Comparison of ENCODE assay signal across 19 cellular contexts in the genomic region with DNA sequence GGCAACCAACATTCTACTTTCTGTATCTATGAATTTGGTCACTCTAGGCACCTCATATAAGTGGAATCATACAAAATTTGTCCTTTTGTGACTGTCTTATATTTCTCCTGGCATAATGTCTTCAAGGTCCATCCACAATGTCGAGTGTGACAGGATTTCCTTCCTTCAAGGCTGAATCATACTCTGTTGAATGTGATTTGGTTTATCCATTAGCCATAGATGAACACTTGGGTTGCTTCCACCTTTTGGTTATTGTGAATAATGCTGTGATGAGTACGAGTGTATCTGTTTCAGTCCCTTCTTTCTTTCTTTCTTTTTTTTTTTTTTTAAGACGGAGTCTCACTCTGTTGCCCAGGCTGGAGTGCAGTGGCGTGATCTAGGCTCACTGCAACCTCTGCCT.
DNase-seq lines count a peak whose midpoint lies in the region; ATAC-seq and TF ChIP-seq lines count a peak whose summit lies in the region.
"Had no signal": no experiment of that assay in that cellular context is flagged by ENCODE, and none has a peak within 500 bp of the region (broad histone marks: within the 10 kb centered on the region; RNA-seq: fewer than 3 reads in every experiment).

No MANE protein-coding gene starts in this region.

- H3K79me2 ChIP-seq in OCI-LY7 (ENCODE audit: insufficient read depth, low read depth, low read length): no peaks in the 10 kb centered on the region

- H3K9me2 ChIP-seq in OCI-LY7 (ENCODE audit: insufficient read depth, low read length): no peaks in the 10 kb centered on the region

- CTCF ChIA-PET in A673 (lab: Charles Lee) (no interaction called here), OCI-LY7 (lab: Charles Lee; ENCODE audit: unreplicated experiment) (no interaction called here)

- no peak for TF ChIP-seq CTCF in A673 (conservative IDR thresholded peaks at IDR 0.05; ENCODE audit: low read depth, low read length)
- no peak for TF ChIP-seq CTCF in OCI-LY7 (conservative IDR thresholded peaks at IDR 0.05; ENCODE audit: low read length)
- no peak for TF ChIP-seq CTCF in epithelial cell of proximal tubule (conservative IDR thresholded peaks at IDR 0.05; ENCODE audit: low read depth, low read length)
- no peak for TF ChIP-seq CTCF in lower leg skin (IDR thresholded peaks at IDR 0.05)

- peaks cover 13% of the 10 kb centered on the region for H3K4me1 ChIP-seq in A673 (ENCODE audit: insufficient read depth, low read length, poor library complexity, severe bottlenecking)
- no peaks in the 10 kb centered on the region for H3K4me1 ChIP-seq in OCI-LY7 (ENCODE audit: insufficient read depth, low read length, poor library complexity, severe bottlenecking)
- H3K4me1 ChIP-seq: BLaER1, Caco-2 had no signal

- no peak overlapping the region for H3K4me2 ChIP-seq in OCI-LY7 (ENCODE audit: low read length)
- H3K4me2 ChIP-seq: BLaER1 had no signal

- no peaks in the 10 kb centered on the region for H4K20me1 ChIP-seq in OCI-LY7 (ENCODE audit: insufficient read depth, low read length)
- H4K20me1 ChIP-seq: BLaER1 had no signal

- intact Hi-C loops in A673 (cut with micrococcal nuclease; ENCODE audit: unreplicated experiment) (no loop called here), OCI-LY7 (cut with micrococcal nuclease; ENCODE audit: unreplicated experiment) (no loop called here), lower leg skin (cut with DNase I; ENCODE audit: low total_unique reads) (no loop called here)

- DNase-seq in A673 (ENCODE audit: low spot score): no peak
- DNase-seq in OCI-LY7 (ENCODE audit: low spot score): no peak
- DNase-seq in epithelial cell of proximal tubule (ENCODE audit: low read depth): peak; percentile 32
- DNase-seq in renal cortical epithelial cell (ENCODE audit: low read depth): peak; percentile 45
- DNase-seq in lower leg skin (ENCODE audit: low spot score in 2 of 2): no peak
- no peak for DNase-seq in activated T-cell treated with anti-CD3 and anti-CD28 coated beads, Interleukin-2, amount 50 U/mL, for 1 hour
- DNase-seq in NCI-H2171 (lab: John Stamatoyannopoulos, UW): no peak
- DNase-seq: Caco-2; CD4-positive, CD25-positive, alpha-beta regulatory T cell; CD8-positive, alpha-beta T cell; DMS153; DND-41; GM23248; H7; HCEC 1CT had no signal

- H3K9me3 ChIP-seq in A673 (ENCODE audit: low read depth, low read length, poor library complexity, severe bottlenecking): peaks cover 21% of the 10 kb centered on the region
- peaks cover 13% of the 10 kb centered on the region; the same call in 1 of the 2 replicates for H3K9me3 ChIP-seq in OCI-LY7 (ENCODE audit: low read length)

- no peaks in the 10 kb centered on the region for H3K27me3 ChIP-seq in A673 (replicated peaks; ENCODE audit: insufficient read depth, low read depth, low read length, poor library complexity)
- H3K27me3 ChIP-seq: BLaER1 had no signal

- peak overlapping the region; percentile 78 for H2AFZ ChIP-seq in OCI-LY7 (ENCODE audit: low read length)
- H2AFZ ChIP-seq: GM23248 had no signal

- ATAC-seq in HG02763 (IDR thresholded peaks at IDR 0.05; ENCODE audit: unreplicated experiment): no peak
- ATAC-seq: CD8-positive, alpha-beta T cell had no signal

- H3K4me3 ChIP-seq in A673 (ENCODE audit: low read depth, low read length, poor library complexity, severe bottlenecking): no peak overlapping the region
- no peak overlapping the region for H3K4me3 ChIP-seq in OCI-LY7 (ENCODE audit: low read depth, low read length, poor library complexity, severe bottlenecking)
- no peak overlapping the region for H3K4me3 ChIP-seq in epithelial cell of proximal tubule (ENCODE audit: low read depth, low read length)
- H3K4me3 ChIP-seq in lower leg skin (ENCODE audit: low read depth, poor library complexity, severe bottlenecking): no peak overlapping the region
- H3K4me3 ChIP-seq: BLaER1, GM23248 had no signal

- BruUV-seq in A673 (replicated peaks; lab: Mats Ljungman, UMichigan) (no TSS peak), OCI-LY7 (replicated peaks; lab: Mats Ljungman, UMichigan) (no TSS peak)

- POLR2A ChIA-PET in A673 (lab: Charles Lee; ENCODE audit: low non-redundant PET) (no interaction called here), OCI-LY7 (lab: Charles Lee) (interaction anchor here (0.9 kb wide), 1 partner anchor 61 kb away, joined by 3 read pairs; no protein-coding TSS in a partner anchor)

- WGBS in lower leg skin, 2 donors: 77 to 87% methylated on average over 4 of the region's 4 CpGs

- TF ChIP-seq POLR2A in lower leg skin (IDR thresholded peaks at IDR 0.05): no peak

- H3K36me3 ChIP-seq in A673 (ENCODE audit: insufficient read depth, low read length, poor library complexity, severe bottlenecking) (peaks cover 23% of the 10 kb centered on the region), OCI-LY7 (ENCODE audit: insufficient read depth, low read length) (no peaks in the 10 kb centered on the region; the same call in 1 of the 2 replicates)
- H3K36me3 ChIP-seq: BLaER1 had no signal

- peak overlapping the region; percentile 51 for H3K27ac ChIP-seq in A673 (ENCODE audit: low read depth, low read length, poor library complexity, severe bottlenecking)
- H3K27ac ChIP-seq in OCI-LY7 (ENCODE audit: low read depth, low read length, poor library complexity, severe bottlenecking): no peak overlapping the region
- H3K27ac ChIP-seq: 22Rv1, BLaER1, C4-2B, GM23248 had no signal

Comparison
In these comparisons a context has a peak if more than half of its experiments do, and no peak if none do; other contexts are left out.
1. DNase-seq: peak in epithelial cell of proximal tubule (single experiment) and renal cortical epithelial cell (single experiment); none in A673 (single experiment), OCI-LY7 (single experiment), lower leg skin (0 of 2), activated T-cell treated with anti-CD3 and anti-CD28 coated beads, Interleukin-2, amount 50 U/mL, for 1 hour (single experiment) and NCI-H2171 (single experiment).